1 cellular context compared by ENCODE assay signal in the genomic region with DNA sequence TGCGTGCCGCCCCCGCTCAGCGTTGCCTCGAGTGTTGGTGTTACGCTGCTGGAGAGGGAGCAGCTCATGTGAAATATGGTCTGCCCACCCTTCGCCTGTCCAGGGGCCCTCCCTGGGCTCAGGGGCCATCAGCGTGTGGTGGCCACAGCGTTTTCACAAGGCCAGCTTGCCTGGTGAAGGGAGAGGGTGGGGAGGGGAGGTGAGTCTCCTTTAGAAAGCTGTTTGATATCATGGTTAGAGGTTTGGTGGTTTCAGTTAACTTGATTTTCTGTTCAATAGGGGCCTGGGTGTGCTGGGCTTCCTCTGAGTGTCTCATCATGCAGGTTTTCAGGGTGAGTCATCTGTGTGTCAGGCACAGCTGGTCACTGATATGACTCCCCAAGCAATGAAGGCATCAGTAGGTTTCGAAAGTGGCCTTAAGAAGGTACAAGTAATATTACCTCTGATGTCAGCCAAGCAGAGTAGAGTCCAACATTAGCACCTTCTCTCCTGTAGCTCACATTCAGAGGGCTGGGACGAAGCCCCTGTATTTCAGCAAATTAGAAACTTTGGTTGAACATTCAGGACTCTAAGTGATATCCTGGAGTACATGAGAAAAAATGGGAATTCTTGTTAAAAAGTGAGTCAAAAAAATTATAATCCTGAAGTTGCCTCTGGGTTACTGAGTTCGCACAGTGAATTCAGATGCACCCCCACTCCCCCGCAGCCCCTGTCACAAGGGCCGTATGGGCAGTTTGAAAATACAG.
TF ChIP-seq lines count a peak whose summit lies in the region.

No MANE protein-coding gene starts in this region.

TF ChIP-seq in K562, 482 proteins besides CTCF, POLR2A, EP300 and RAD21 (continued from another document):
- TF ChIP-seq, protein P1, sequence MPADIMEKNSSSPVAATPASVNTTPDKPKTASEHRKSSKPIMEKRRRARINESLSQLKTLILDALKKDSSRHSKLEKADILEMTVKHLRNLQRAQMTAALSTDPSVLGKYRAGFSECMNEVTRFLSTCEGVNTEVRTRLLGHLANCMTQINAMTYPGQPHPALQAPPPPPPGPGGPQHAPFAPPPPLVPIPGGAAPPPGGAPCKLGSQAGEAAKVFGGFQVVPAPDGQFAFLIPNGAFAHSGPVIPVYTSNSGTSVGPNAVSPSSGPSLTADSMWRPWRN (IDR thresholded peaks at IDR 0.05; ENCODE audit: low read depth): no peak
- TF ChIP-seq ZBED1 (IDR thresholded peaks at IDR 0.05) (no peak), FOXK2 (conservative IDR thresholded peaks at IDR 0.05 in 1 of 2, IDR thresholded peaks at IDR 0.05 in 1 of 2; ENCODE audit: low read depth in 2 of 2) (0 out of 4 replicates have a peak, but pooled peaks of 1 of the 2 experiments have one; percentile 39), ADNP (tag; IDR thresholded peaks at IDR 0.05) (no peak), ZNF707 (CRISPR knock-in tag; conservative IDR thresholded peaks at IDR 0.05) (no peak), ZNF766 (CRISPR knock-in tag; conservative IDR thresholded peaks at IDR 0.05) (peak; percentile 70), ZNF347 (CRISPR knock-in tag; IDR thresholded peaks at IDR 0.05; ENCODE audit: low read depth) (no peak), GATAD2B (IDR thresholded peaks at IDR 0.05; ENCODE audit: borderline replicate concordance) (no peak), ZNF764 (CRISPR knock-in tag; IDR thresholded peaks at IDR 0.05; ENCODE audit: low read depth) (no peak), ESRRB (CRISPR knock-in tag; IDR thresholded peaks at IDR 0.05; ENCODE audit: borderline replicate concordance) (no peak), ZC3H11A (IDR thresholded peaks at IDR 0.05; ENCODE audit: low read depth, low read length) (no peak), TBL1XR1 (IDR thresholded peaks at IDR 0.05; ENCODE audit: low read length in 2 of 2) (peak in 1 of 2 experiments; percentile 41; a peak in 1 of 4 replicates)
- TF ChIP-seq, protein P2, sequence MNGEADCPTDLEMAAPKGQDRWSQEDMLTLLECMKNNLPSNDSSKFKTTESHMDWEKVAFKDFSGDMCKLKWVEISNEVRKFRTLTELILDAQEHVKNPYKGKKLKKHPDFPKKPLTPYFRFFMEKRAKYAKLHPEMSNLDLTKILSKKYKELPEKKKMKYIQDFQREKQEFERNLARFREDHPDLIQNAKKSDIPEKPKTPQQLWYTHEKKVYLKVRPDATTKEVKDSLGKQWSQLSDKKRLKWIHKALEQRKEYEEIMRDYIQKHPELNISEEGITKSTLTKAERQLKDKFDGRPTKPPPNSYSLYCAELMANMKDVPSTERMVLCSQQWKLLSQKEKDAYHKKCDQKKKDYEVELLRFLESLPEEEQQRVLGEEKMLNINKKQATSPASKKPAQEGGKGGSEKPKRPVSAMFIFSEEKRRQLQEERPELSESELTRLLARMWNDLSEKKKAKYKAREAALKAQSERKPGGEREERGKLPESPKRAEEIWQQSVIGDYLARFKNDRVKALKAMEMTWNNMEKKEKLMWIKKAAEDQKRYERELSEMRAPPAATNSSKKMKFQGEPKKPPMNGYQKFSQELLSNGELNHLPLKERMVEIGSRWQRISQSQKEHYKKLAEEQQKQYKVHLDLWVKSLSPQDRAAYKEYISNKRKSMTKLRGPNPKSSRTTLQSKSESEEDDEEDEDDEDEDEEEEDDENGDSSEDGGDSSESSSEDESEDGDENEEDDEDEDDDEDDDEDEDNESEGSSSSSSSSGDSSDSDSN (IDR thresholded peaks at IDR 0.05; ENCODE audit: borderline replicate concordance in 1 of 2, low read depth in 2 of 2, low read length in 2 of 2): no peak
- TF ChIP-seq, protein P3, sequence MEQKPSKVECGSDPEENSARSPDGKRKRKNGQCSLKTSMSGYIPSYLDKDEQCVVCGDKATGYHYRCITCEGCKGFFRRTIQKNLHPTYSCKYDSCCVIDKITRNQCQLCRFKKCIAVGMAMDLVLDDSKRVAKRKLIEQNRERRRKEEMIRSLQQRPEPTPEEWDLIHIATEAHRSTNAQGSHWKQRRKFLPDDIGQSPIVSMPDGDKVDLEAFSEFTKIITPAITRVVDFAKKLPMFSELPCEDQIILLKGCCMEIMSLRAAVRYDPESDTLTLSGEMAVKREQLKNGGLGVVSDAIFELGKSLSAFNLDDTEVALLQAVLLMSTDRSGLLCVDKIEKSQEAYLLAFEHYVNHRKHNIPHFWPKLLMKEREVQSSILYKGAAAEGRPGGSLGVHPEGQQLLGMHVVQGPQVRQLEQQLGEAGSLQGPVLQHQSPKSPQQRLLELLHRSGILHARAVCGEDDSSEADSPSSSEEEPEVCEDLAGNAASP (IDR thresholded peaks at IDR 0.05): no peak
